In the genomic region with DNA sequence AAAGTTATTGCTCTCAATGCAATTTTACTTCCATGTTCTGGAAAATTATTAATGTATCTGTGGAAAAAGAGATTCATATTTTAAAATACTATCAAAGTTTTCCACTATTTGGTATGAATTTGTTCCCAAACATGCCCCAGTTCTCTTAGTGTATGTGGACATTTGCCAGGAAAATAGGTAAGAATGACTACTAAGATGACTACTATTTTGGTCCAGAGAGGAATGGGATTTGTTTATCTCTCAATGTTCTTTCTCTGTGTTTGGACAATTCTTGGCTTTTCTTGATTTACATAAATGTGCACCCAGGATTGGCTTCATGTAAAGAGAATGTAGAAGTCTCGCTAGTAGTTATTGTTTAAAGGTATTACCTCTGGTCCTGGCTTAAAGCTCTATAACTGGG, we compare ENCODE assay signal across 21 cellular contexts.
DNase-seq lines count a peak whose midpoint lies in the region; ATAC-seq and TF ChIP-seq lines count a peak whose summit lies in the region.
"Had no signal": no experiment of that assay in that cellular context is flagged by ENCODE, and none has a peak within 500 bp of the region (broad histone marks: within the 10 kb centered on the region; RNA-seq: fewer than 3 reads in every experiment).

No MANE protein-coding gene starts in this region.

- POLR2A ChIA-PET in SK-N-SH (lab: Yijun Ruan, JAX) = no interaction called here

- no peaks in the 10 kb centered on the region for H3K9me3 ChIP-seq in SK-N-SH
- no peaks in the 10 kb centered on the region for H3K9me3 ChIP-seq in mammary epithelial cell (replicated peaks; ENCODE audit: insufficient read depth, low read length)

- H3K27me3 Mint-ChIP-seq in chondrocyte (ENCODE audit: low read depth) = peaks cover 6% of the 10 kb centered on the region
- H3K27me3 Mint-ChIP-seq: B cell had no signal

- H3K4me3 ChIP-seq in SK-N-SH (ENCODE audit: low read depth in 2 of 2, low read length in 1 of 2) = no peak overlapping the region
- H3K4me3 ChIP-seq in cardiac fibroblast (replicated peaks in 1 of 2; ENCODE audit: low read depth in 2 of 2, low read length in 2 of 2) = no peak overlapping the region
- H3K4me3 ChIP-seq in mammary epithelial cell (replicated peaks in 1 of 3; ENCODE audit: insufficient read depth in 1 of 3, low read depth in 2 of 3, low read length in 3 of 3) = no peak overlapping the region

- H3K4me2 ChIP-seq in SK-N-SH (peak overlapping the region; percentile 8; the same call in 1 of the 2 replicates), mammary epithelial cell (ENCODE audit: insufficient read depth, low read depth, low read length) (no peak overlapping the region)

- no peak overlapping the region for H3K9ac ChIP-seq in SK-N-SH
- no peak overlapping the region for H3K9ac ChIP-seq in mammary epithelial cell (ENCODE audit: insufficient read depth, low read length)

- TF ChIP-seq CTCF in SK-N-SH (IDR thresholded peaks at IDR 0.05) (no peak), cardiac fibroblast (IDR thresholded peaks at IDR 0.05; ENCODE audit: low read depth, low read length) (no peak), chondrocyte (IDR thresholded peaks at IDR 0.05) (no peak), mammary epithelial cell (conservative IDR thresholded peaks at IDR 0.05 in 1 of 2, IDR thresholded peaks at IDR 0.05 in 1 of 2; ENCODE audit: extremely low read depth in 1 of 2, insufficient read depth in 1 of 2, low read depth in 1 of 2, low read length in 2 of 2) (no peak)

- ATAC-seq in SK-N-SH treated with all-trans-retinoic acid at 6 μM for 48 hours (no peak), HG02759 (IDR thresholded peaks at IDR 0.05; ENCODE audit: unreplicated experiment) (no peak)

- H3F3A ChIP-seq in SK-N-SH (replicated peaks; ENCODE audit: insufficient read depth) = peaks cover 32% of the 10 kb centered on the region

- H3K4me1 ChIP-seq in SK-N-SH (ENCODE audit: control insufficient read depth in 1 of 2, insufficient read depth in 2 of 2, low read depth in 1 of 2, low read length in 1 of 2) (peaks cover 0 to 6% of the 10 kb centered on the region in 2 experiments; a peak in 3 of 4 replicates), mammary epithelial cell (ENCODE audit: insufficient read depth, low read length) (no peaks in the 10 kb centered on the region)

- H3K9me2 ChIP-seq in SK-N-SH = no peaks in the 10 kb centered on the region

- WGBS in SK-N-SH (ENCODE audit: low lambda C conversion rate) = 90% methylated on average over 1 of the region's 1 CpG
- 91% methylated on average over 1 of the region's 1 CpG for WGBS in mammary epithelial cell (ENCODE audit: low coverage, missing lambda C conversion rate)

- no peak for TF ChIP-seq RAD21 in SK-N-SH (IDR thresholded peaks at IDR 0.05; ENCODE audit: low read length)

- H3K27ac ChIP-seq in SK-N-SH (ENCODE audit: low read depth in 2 of 2, low read length in 1 of 2) (peak overlapping the region in 1 of 2 experiments; percentile 33; a peak in 1 of 4 replicates), mammary epithelial cell (ENCODE audit: insufficient read depth, low read depth, low read length) (no peak overlapping the region)
- H3K27ac ChIP-seq: 22Rv1 had no signal

- no peak overlapping the region for H3K4me3 Mint-ChIP-seq in chondrocyte (ENCODE audit: unreplicated experiment)
- H3K4me3 Mint-ChIP-seq: B cell had no signal

- intact Hi-C loops in mammary epithelial cell (cut with micrococcal nuclease) = no loop called here

- H3K27ac Mint-ChIP-seq in chondrocyte (ENCODE audit: unreplicated experiment) = no peak overlapping the region
- H3K27ac Mint-ChIP-seq: B cell had no signal

- H2AFZ ChIP-seq in SK-N-SH (ENCODE audit: low read depth) (peak overlapping the region; percentile 33), mammary epithelial cell (ENCODE audit: low read depth, low read length) (no peak overlapping the region)

- TF ChIP-seq EP300 in SK-N-SH (IDR thresholded peaks at IDR 0.05; ENCODE audit: borderline replicate concordance in 1 of 2, low read depth in 1 of 2, low read length in 1 of 2) = no peak

- no peaks in the 10 kb centered on the region for H4K20me1 ChIP-seq in SK-N-SH (ENCODE audit: insufficient read depth)
- no peaks in the 10 kb centered on the region for H4K20me1 ChIP-seq in mammary epithelial cell (ENCODE audit: insufficient read depth, low read length)

- H3K9me3 Mint-ChIP-seq in chondrocyte (ENCODE audit: low read depth) = no peaks in the 10 kb centered on the region

- dilution Hi-C loops in mammary epithelial cell (cut with HindIII; ENCODE audit: low sequenced_read_pairs) = no loop called here

- DNase-seq in SK-N-SH = no peak
- peak; percentile 32 to 56 for DNase-seq in cardiac fibroblast (ENCODE audit: low read depth in 2 of 2)
- peak; percentile 29 for DNase-seq in iris pigment epithelial cell (ENCODE audit: low read depth)
- DNase-seq in chondrocyte (ENCODE audit: low spot score) = no peak
- no peak for DNase-seq in stimulated activated CD8-positive, alpha-beta memory T cell treated with anti-CD3 and anti-CD28 coated beads, Interleukin-4, amount 100 ng/mL, for 48 hours
- no peak for DNase-seq in mammary epithelial cell
- DNase-seq: COR-L47; DMS 273 treated with DMSO at 0.1 percent for 48 hours; GF-D8; H7; Kasumi-1; NCI-H1092 treated with DMSO at 0.1 percent for 48 hours; NCI-H2081; NCI-H2171 treated with DMSO at 0.1 percent for 48 hours; NCI-H748 treated with DMSO at 0.1 percent for 48 hours; NK-92 treated with Interleukin-12 subunit alpha and Interleukin-12 subunit beta, amount 100 ng/mL, for 24 hours; Right ventricle myocardium superior had no signal

- no TSS peak for BruUV-seq in mammary epithelial cell (replicated peaks; lab: Mats Ljungman, UMichigan)

- H3K36me3 ChIP-seq in SK-N-SH (replicated peaks in 1 of 2; ENCODE audit: control insufficient read depth in 1 of 2, insufficient read depth in 2 of 2, low read length in 1 of 2) = no peaks in the 10 kb centered on the region
- no peaks in the 10 kb centered on the region for H3K36me3 ChIP-seq in mammary epithelial cell (ENCODE audit: insufficient read depth, low read length)

- no peaks in the 10 kb centered on the region for H3K79me2 ChIP-seq in SK-N-SH (ENCODE audit: insufficient read depth)
- H3K79me2 ChIP-seq in mammary epithelial cell (ENCODE audit: insufficient read depth, low read length) = no peaks in the 10 kb centered on the region

- in situ Hi-C loops in mammary epithelial cell (cut with MboI; ENCODE audit: low sequenced_read_pairs in 2 of 2) = no loop called here

- H3K36me3 Mint-ChIP-seq in chondrocyte (ENCODE audit: low read depth) = no peaks in the 10 kb centered on the region

- peaks cover 15% of the 10 kb centered on the region for H3K4me1 Mint-ChIP-seq in chondrocyte (ENCODE audit: low read depth)
- H3K4me1 Mint-ChIP-seq: B cell had no signal

- CTCF ChIA-PET in SK-N-SH (lab: Yijun Ruan, JAX) = interaction anchor here (1.0 kb wide), 1 partner anchor 9 kb away, joined by 3 read pairs; no protein-coding TSS in a partner anchor
- CTCF ChIA-PET in mammary epithelial cell (lab: Charles Lee; ENCODE audit: low non-redundant PET) = no interaction called here

- no peaks in the 10 kb centered on the region for H3K27me3 ChIP-seq in SK-N-SH (ENCODE audit: insufficient read depth)
- H3K27me3 ChIP-seq in mammary epithelial cell (ENCODE audit: insufficient read depth, low read length) = no peaks in the 10 kb centered on the region

TF ChIP-seq in SK-N-SH, 30 proteins besides CTCF, POLR2A, EP300 and RAD21:
- TF ChIP-seq, protein P1, sequence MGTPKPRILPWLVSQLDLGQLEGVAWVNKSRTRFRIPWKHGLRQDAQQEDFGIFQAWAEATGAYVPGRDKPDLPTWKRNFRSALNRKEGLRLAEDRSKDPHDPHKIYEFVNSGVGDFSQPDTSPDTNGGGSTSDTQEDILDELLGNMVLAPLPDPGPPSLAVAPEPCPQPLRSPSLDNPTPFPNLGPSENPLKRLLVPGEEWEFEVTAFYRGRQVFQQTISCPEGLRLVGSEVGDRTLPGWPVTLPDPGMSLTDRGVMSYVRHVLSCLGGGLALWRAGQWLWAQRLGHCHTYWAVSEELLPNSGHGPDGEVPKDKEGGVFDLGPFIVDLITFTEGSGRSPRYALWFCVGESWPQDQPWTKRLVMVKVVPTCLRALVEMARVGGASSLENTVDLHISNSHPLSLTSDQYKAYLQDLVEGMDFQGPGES (IDR thresholded peaks at IDR 0.05; ENCODE audit: low read depth, low read length) = no peak
- TF ChIP-seq CHD2 (IDR thresholded peaks at IDR 0.05; ENCODE audit: low read length, partially characterized antibody) = no peak
- TF ChIP-seq NFIC (IDR thresholded peaks at IDR 0.05; ENCODE audit: borderline replicate concordance) = no peak; the same call in 1 of the 2 replicates
- 0 out of 2 replicates have a peak, but pooled peaks have one; percentile 26 for TF ChIP-seq FOXM1 (IDR thresholded peaks at IDR 0.05; ENCODE audit: low read depth)

TF ChIP-seq in SK-N-SH treated with all-trans-retinoic acid at 6 μM for 48 hours, 23 proteins besides CTCF, POLR2A, EP300 and RAD21 (continues in another document):
- TF ChIP-seq, protein P2, sequence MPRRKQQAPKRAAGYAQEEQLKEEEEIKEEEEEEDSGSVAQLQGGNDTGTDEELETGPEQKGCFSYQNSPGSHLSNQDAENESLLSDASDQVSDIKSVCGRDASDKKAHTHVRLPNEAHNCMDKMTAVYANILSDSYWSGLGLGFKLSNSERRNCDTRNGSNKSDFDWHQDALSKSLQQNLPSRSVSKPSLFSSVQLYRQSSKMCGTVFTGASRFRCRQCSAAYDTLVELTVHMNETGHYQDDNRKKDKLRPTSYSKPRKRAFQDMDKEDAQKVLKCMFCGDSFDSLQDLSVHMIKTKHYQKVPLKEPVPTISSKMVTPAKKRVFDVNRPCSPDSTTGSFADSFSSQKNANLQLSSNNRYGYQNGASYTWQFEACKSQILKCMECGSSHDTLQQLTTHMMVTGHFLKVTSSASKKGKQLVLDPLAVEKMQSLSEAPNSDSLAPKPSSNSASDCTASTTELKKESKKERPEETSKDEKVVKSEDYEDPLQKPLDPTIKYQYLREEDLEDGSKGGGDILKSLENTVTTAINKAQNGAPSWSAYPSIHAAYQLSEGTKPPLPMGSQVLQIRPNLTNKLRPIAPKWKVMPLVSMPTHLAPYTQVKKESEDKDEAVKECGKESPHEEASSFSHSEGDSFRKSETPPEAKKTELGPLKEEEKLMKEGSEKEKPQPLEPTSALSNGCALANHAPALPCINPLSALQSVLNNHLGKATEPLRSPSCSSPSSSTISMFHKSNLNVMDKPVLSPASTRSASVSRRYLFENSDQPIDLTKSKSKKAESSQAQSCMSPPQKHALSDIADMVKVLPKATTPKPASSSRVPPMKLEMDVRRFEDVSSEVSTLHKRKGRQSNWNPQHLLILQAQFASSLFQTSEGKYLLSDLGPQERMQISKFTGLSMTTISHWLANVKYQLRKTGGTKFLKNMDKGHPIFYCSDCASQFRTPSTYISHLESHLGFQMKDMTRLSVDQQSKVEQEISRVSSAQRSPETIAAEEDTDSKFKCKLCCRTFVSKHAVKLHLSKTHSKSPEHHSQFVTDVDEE (CRISPR knock-in tag; IDR thresholded peaks at IDR 0.05) = no peak
- no peak for TF ChIP-seq ISL1 (CRISPR knock-in tag; IDR thresholded peaks at IDR 0.05)

Comparison
In these comparisons a context has a peak if more than half of its experiments do, and no peak if none do; other contexts are left out.
1. DNase-seq: peak in cardiac fibroblast (2 of 2) and iris pigment epithelial cell (single experiment); none in SK-N-SH (single experiment), chondrocyte (single experiment), stimulated activated CD8-positive, alpha-beta memory T cell treated with anti-CD3 and anti-CD28 coated beads, Interleukin-4, amount 100 ng/mL, for 48 hours (single experiment) and mammary epithelial cell (single experiment).